In genomic region chr1:155938220-155938627, GRCh38 we compare ENCODE assay signal across 8 cellular contexts. TPM values are rescaled to one million over a fixed set of nuclear protein-coding genes. Genes with fewer than 3 reads are reported as not detected.
DNase-seq lines count a peak whose midpoint lies in the region; ATAC-seq, FAIRE-seq and TF ChIP-seq lines count a peak whose summit lies in the region.

No MANE protein-coding gene starts in this region.

- H3K4me1 ChIP-seq in Karpas-422 (ENCODE audit: low read length) (peaks cover 54% of the 10 kb centered on the region), Panc1 (ENCODE audit: control insufficient read depth, insufficient read depth, low read length) (peaks cover 35% of the 10 kb centered on the region), liver (ENCODE audit: control insufficient read depth in 4 of 4, insufficient read depth in 4 of 4, low read length in 3 of 4) (peaks cover 8 to 22% (median 15%) of the 10 kb centered on the region in 4 donors)

- CTCF ChIA-PET in Panc1 (lab: Charles Lee) = interaction anchor here (0.5 to 1.6 kb wide), 10 partner anchors 37 to 290 kb away, joined by 3 to 16 read pairs (median 6); no protein-coding TSS in a partner anchor

- H3K9me3 ChIP-seq in Karpas-422 (ENCODE audit: low read length) (no peaks in the 10 kb centered on the region), Panc1 (ENCODE audit: control insufficient read depth, insufficient read depth, low read depth, low read length) (no peaks in the 10 kb centered on the region), liver (ENCODE audit: control insufficient read depth in 4 of 4, low read length in 3 of 4) (no peaks in the 10 kb centered on the region)

- TF ChIP-seq CTCF in Panc1 (IDR thresholded peaks at IDR 0.05) (peak; percentile 87), liver (IDR thresholded peaks at IDR 0.05; ENCODE audit: low read depth, low read length, missing input control) (peak; percentile 66)

- no peak overlapping the region for H3K4me2 ChIP-seq in Karpas-422 (ENCODE audit: low read depth, low read length, poor library complexity, severe bottlenecking)

- in situ Hi-C loops in Panc1 (cut with HindIII; ENCODE audit: low pct_unique_long_range_greater_than_20kb, low sequenced_read_pairs) = no loop called here

- POLR2A ChIA-PET in Panc1 (lab: Charles Lee) = no interaction called here

- H3K27me3 ChIP-seq in Karpas-422 (ENCODE audit: low read length) (no peaks in the 10 kb centered on the region), Panc1 (ENCODE audit: control insufficient read depth, insufficient read depth, low read length) (no peaks in the 10 kb centered on the region), liver (ENCODE audit: control insufficient read depth in 4 of 4, insufficient read depth in 4 of 4, low read length in 3 of 4) (no peaks in the 10 kb centered on the region)

- BruUV-seq in Panc1 (replicated peaks; lab: Mats Ljungman, UMichigan) = no TSS peak

- no peak for FAIRE-seq in urothelium cell line (lab: Jason Lieb, UNC)

- H3K27ac ChIP-seq in Karpas-422 (ENCODE audit: low read length) = peak overlapping the region; percentile 24; the same call in 1 of the 2 replicates
- H3K27ac ChIP-seq in Panc1 (ENCODE audit: low read length) = peak overlapping the region; percentile 73
- no peak overlapping the region for H3K27ac ChIP-seq in liver (ENCODE audit: low read depth in 1 of 2, low read length in 2 of 2)

- H3K9me2 ChIP-seq in Karpas-422 (replicated peaks; ENCODE audit: insufficient read depth, low read length) = no peaks in the 10 kb centered on the region

- no peak overlapping the region for H3K4me3 ChIP-seq in Karpas-422 (ENCODE audit: low read length)
- H3K4me3 ChIP-seq in Panc1 (ENCODE audit: low read depth in 2 of 2, low read length in 2 of 2) = no peak overlapping the region
- no peak overlapping the region for H3K4me3 ChIP-seq in liver (ENCODE audit: low read depth in 1 of 3, low read length in 3 of 3)

- intact Hi-C loops in Panc1 (cut with micrococcal nuclease; ENCODE audit: unreplicated experiment) = loop anchor here (1.0 kb wide), 1 partner anchor 51 kb away; no protein-coding TSS in a partner anchor

- ATAC-seq in Panc1 = peak; percentile 31; the same call in 1 of the 2 replicates
- no peak for ATAC-seq in GM19351 (IDR thresholded peaks at IDR 0.05; ENCODE audit: unreplicated experiment)

- H4K20me1 ChIP-seq in Karpas-422 (ENCODE audit: insufficient read depth, low read depth, low read length) = no peaks in the 10 kb centered on the region

- peaks cover 10% of the 10 kb centered on the region for H3K79me2 ChIP-seq in Karpas-422 (ENCODE audit: low read length)

- DNase-seq in activated CD4-positive, CD25-positive, alpha-beta regulatory T cell treated with anti-CD3 and anti-CD28 coated beads, Interleukin-2, amount 50 U/mL, for 72 hours = peak; percentile 1
- no peak for DNase-seq in activated CD4-positive, CD25-positive, alpha-beta regulatory T cell (lab: John Stamatoyannopoulos, UW)
- peak; percentile 82 for DNase-seq in Karpas-422
- DNase-seq in Panc1 (ENCODE audit: low read depth, low spot score) = peak; percentile 90
- peak; percentile 93 for DNase-seq in cerebellar cortex (ENCODE audit: low spot score)
- DNase-seq in urothelium cell line (ENCODE audit: low spot score) = peak; percentile 57

- H2AFZ ChIP-seq in Karpas-422 (ENCODE audit: low read length) = no peak overlapping the region

- WGBS in liver = 0% methylated on average over 1 of the region's 1 CpG

- peak; percentile 90 to 92 for TF ChIP-seq RAD21 in liver (IDR thresholded peaks at IDR 0.05)

- H3K9ac ChIP-seq in Karpas-422 (ENCODE audit: low read length) (no peak overlapping the region), liver (ENCODE audit: low read depth in 1 of 2, low read length in 2 of 2) (peak overlapping the region in 1 of 2 donors; percentile 7)

- no peaks in the 10 kb centered on the region for H3K36me3 ChIP-seq in Karpas-422 (ENCODE audit: insufficient read depth, low read length)
- H3K36me3 ChIP-seq in Panc1 (ENCODE audit: control insufficient read depth, insufficient read depth, low read length) = peaks cover 7% of the 10 kb centered on the region; the same call in 1 of the 2 replicates
- H3K36me3 ChIP-seq in liver (ENCODE audit: control insufficient read depth in 4 of 4, insufficient read depth in 3 of 4, low read depth in 1 of 4, low read length in 3 of 4) = no peaks in the 10 kb centered on the region

TF ChIP-seq in liver, 16 proteins besides CTCF, POLR2A, EP300 and RAD21:
- TF ChIP-seq ATF3 (IDR thresholded peaks at IDR 0.05) (peak; percentile 28), NR2F2 (IDR thresholded peaks at IDR 0.05) (peak; percentile 85), EGR1 (IDR thresholded peaks at IDR 0.05; ENCODE audit: low read depth in 2 of 2) (no peak), HNF4G (IDR thresholded peaks at IDR 0.05) (no peak), REST (IDR thresholded peaks at IDR 0.05) (no peak), ZBTB33 (IDR thresholded peaks at IDR 0.05) (no peak), GABPA (IDR thresholded peaks at IDR 0.05 in 1 of 2, conservative IDR thresholded peaks at IDR 0.05 in 1 of 2) (no peak), YY1 (IDR thresholded peaks at IDR 0.05) (no peak), HNF4A (conservative IDR thresholded peaks at IDR 0.05) (peak in 1 of 2 donors; percentile 36), MAX (IDR thresholded peaks at IDR 0.05) (no peak), RXRA (IDR thresholded peaks at IDR 0.05) (peak in 1 of 2 donors; percentile 52), JUND (IDR thresholded peaks at IDR 0.05) (peak in 1 of 2 donors; percentile 25), TAF1 (conservative IDR thresholded peaks at IDR 0.05) (no peak)

RNA-seq across cellular contexts. Expression of gene RXFP4, which starts 3.2 kb away (rescaled TPM):
- not detected in 2 replicates for total RNA-seq in Karpas-422 (2014; rRNA removed; shearing (Covaris generic); ENCODE audit: low replicate concordance)
- 8.0 TPM for total RNA-seq in Panc1 (2021; ENCODE audit: unreplicated experiment)
- polyA plus RNA-seq in Panc1 (2012; ENCODE audit: insufficient read length) = 12.6 TPM
- total RNA-seq in liver = not detected
- not detected for polyA plus RNA-seq in liver

RNA-seq across cellular contexts. Expression of gene KHDC4, which starts 4.0 kb away (rescaled TPM):
- total RNA-seq in Karpas-422 (2014; rRNA removed; shearing (Covaris generic); ENCODE audit: low replicate concordance) = 42.7 and 63.2 TPM in 2 replicates
- 80.4 TPM for total RNA-seq in Panc1 (2021; ENCODE audit: unreplicated experiment)
- polyA plus RNA-seq in Panc1 (2012; ENCODE audit: insufficient read length) = 33.3 TPM
- 10 to 100 TPM; 18.2 to 32.6 TPM for total RNA-seq in liver
- polyA plus RNA-seq in liver = 10 to 100 TPM in 1 of 2 donors, 1 to 10 TPM in 1; 8.4 to 11.3 TPM

RNA-seq across cellular contexts. Expression of gene RIT1, which starts 27.1 kb away (rescaled TPM):
- total RNA-seq in Karpas-422 (2014; rRNA removed; shearing (Covaris generic); ENCODE audit: low replicate concordance) = 12.2 and 12.8 TPM in 2 replicates
- total RNA-seq in Panc1 (2021; ENCODE audit: unreplicated experiment) (28.1 TPM), liver (10 to 100 TPM; 11.3 to 14.3 TPM)
- 26.5 TPM for polyA plus RNA-seq in Panc1 (2012; ENCODE audit: insufficient read length)
- 1 to 10 TPM; 3.1 to 4.9 TPM for polyA plus RNA-seq in liver

RNA-seq across cellular contexts. Expression of gene ARHGEF2, which starts 40.1 kb away (rescaled TPM):
- 85.1 and 207 TPM in 2 replicates for total RNA-seq in Karpas-422 (2014; rRNA removed; shearing (Covaris generic); ENCODE audit: low replicate concordance)
- total RNA-seq in Panc1 (2021; ENCODE audit: unreplicated experiment) = 87.0 TPM
- polyA plus RNA-seq in Panc1 (2012; ENCODE audit: insufficient read length) = 90.6 TPM
- 10 to 100 TPM; 14.1 to 59.1 TPM for total RNA-seq in liver
- 1 to 10 TPM; 3.2 to 6.4 TPM for polyA plus RNA-seq in liver

Comparison
In these comparisons a context has a peak if more than half of its experiments do, and no peak if none do; other contexts are left out.
1. DNase-seq: peak in activated CD4-positive, CD25-positive, alpha-beta regulatory T cell treated with anti-CD3 and anti-CD28 coated beads, Interleukin-2, amount 50 U/mL, for 72 hours (single experiment), Karpas-422 (single experiment), Panc1 (single experiment), cerebellar cortex (single experiment) and urothelium cell line (single experiment); none in activated CD4-positive, CD25-positive, alpha-beta regulatory T cell (0 of 4).
2. H3K27ac ChIP-seq: peak in Karpas-422 (single experiment) and Panc1 (single experiment); none in liver (0 of 2).